In the genomic region with DNA sequence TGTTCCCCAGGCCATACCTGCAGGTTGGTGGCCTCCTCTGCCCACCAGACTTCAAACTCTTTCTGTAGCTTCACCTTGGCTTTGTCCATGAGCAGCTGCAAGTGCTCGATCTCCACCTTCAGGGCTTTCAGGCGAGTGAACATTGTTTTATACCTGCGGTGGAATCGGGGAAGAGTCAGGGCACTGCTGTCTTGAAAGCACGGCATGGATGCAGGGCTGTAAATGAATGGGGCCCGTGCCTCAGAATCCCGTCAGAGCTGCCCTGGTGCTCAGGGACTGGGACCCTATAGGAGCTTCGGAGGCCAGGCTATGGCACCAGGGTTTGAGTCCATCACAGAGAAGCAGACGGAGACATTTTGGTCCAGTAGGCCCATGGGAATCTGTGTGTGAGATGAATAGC, we compare ENCODE assay signal across 1 cellular context.
TF ChIP-seq lines count a peak whose summit lies in the region.

No MANE protein-coding gene starts in this region.

TF ChIP-seq in IMR-90, 13 proteins besides CTCF, POLR2A, EP300 and RAD21:
- TF ChIP-seq CHD1 (IDR thresholded peaks at IDR 0.05; ENCODE audit: low read depth, low read length) (no peak), MXI1 (IDR thresholded peaks at IDR 0.05; ENCODE audit: borderline replicate concordance, low read depth, low read length) (no peak), RFX5 (IDR thresholded peaks at IDR 0.05; ENCODE audit: low read depth, low read length) (no peak), NFE2L2 (IDR thresholded peaks at IDR 0.05; ENCODE audit: low read depth, low read length) (no peak), RCOR1 (IDR thresholded peaks at IDR 0.05; ENCODE audit: insufficient replicate concordance, low read length) (no peak), SMC3 (IDR thresholded peaks at IDR 0.05; ENCODE audit: low read depth, low read length) (no peak), FOS (IDR thresholded peaks at IDR 0.05; ENCODE audit: low read depth, low read length) (no peak), MAZ (IDR thresholded peaks at IDR 0.05; ENCODE audit: borderline replicate concordance, low read depth, low read length) (no peak), CEBPB (IDR thresholded peaks at IDR 0.05; ENCODE audit: low read depth, low read length) (no peak), MAFK (IDR thresholded peaks at IDR 0.05; ENCODE audit: low read depth, low read length) (no peak), BHLHE40 (IDR thresholded peaks at IDR 0.05; ENCODE audit: low read depth, low read length) (no peak)
- TF ChIP-seq, protein P1, sequence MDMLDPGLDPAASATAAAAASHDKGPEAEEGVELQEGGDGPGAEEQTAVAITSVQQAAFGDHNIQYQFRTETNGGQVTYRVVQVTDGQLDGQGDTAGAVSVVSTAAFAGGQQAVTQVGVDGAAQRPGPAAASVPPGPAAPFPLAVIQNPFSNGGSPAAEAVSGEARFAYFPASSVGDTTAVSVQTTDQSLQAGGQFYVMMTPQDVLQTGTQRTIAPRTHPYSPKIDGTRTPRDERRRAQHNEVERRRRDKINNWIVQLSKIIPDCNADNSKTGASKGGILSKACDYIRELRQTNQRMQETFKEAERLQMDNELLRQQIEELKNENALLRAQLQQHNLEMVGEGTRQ (IDR thresholded peaks at IDR 0.05; ENCODE audit: low read depth, low read length) = no peak
- TF ChIP-seq, protein P2, sequence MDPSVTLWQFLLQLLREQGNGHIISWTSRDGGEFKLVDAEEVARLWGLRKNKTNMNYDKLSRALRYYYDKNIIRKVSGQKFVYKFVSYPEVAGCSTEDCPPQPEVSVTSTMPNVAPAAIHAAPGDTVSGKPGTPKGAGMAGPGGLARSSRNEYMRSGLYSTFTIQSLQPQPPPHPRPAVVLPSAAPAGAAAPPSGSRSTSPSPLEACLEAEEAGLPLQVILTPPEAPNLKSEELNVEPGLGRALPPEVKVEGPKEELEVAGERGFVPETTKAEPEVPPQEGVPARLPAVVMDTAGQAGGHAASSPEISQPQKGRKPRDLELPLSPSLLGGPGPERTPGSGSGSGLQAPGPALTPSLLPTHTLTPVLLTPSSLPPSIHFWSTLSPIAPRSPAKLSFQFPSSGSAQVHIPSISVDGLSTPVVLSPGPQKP (IDR thresholded peaks at IDR 0.05; ENCODE audit: borderline replicate concordance, low read depth, low read length) = no peak
